25 cellular contexts compared by ENCODE assay signal in the genomic region with DNA sequence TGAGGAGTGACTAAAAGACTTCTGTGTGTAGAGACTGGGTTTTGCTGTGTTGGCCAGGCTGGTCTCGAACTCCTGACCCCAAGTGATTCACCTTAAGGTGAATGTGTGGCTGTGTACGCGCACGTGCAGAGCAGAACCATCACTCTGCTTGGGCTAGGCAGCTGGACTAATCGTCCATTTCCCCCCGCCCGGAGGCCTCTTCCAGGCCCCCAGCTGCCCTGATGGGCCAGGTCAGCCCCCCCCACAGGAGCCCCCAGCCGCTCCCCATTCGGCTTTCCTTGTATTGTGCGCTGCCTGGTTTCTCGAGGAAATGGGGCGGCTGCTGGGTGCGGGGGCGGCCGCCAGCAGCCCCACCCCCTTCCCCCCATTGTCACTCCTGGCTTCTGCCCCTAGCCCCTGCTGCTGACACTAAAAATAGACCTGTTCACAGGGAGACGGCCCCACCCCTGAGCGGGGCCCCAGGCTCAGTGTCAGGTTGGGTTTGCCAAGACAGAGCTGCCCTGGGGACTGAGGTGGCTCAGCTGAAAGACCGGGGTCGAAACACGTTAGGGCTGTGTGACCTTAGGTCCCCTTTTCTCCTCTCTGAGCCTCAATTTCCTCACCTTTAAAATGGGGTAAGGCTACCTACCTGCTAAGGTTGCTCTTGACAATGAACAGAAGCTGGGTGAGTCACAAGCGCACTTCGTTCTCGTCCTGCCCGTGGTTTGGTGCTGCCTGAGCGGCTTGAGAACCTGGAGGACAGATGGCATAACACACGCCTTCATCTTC. TPM values are rescaled to one million over a fixed set of nuclear protein-coding genes. Genes with fewer than 3 reads are reported as not detected.
A peak's percentile ranks its signal among the peaks of the same experiment; 100 is the strongest.
DNase-seq lines count a peak whose midpoint lies in the region; TF ChIP-seq lines count a peak whose summit lies in the region.
"Had no signal": no experiment of that assay in that cellular context is flagged by ENCODE, and none has a peak within 500 bp of the region (broad histone marks: within the 10 kb centered on the region; RNA-seq: fewer than 3 reads in every experiment).

No MANE protein-coding gene starts in this region.

- TF ChIP-seq CTCF in right atrium auricular region (IDR thresholded peaks at IDR 0.05) (no peak), A673 (conservative IDR thresholded peaks at IDR 0.05; ENCODE audit: low read depth, low read length) (no peak)

- no peaks in the 10 kb centered on the region for H3K36me3 ChIP-seq in right atrium auricular region
- no peaks in the 10 kb centered on the region for H3K36me3 ChIP-seq in skeletal muscle tissue (ENCODE audit: control insufficient read depth in 3 of 3, insufficient read depth in 3 of 3, low read length in 3 of 3)
- H3K36me3 ChIP-seq in A673 (ENCODE audit: insufficient read depth, low read length, poor library complexity, severe bottlenecking): no peaks in the 10 kb centered on the region
- H3K36me3 ChIP-seq: BE2C, gastroesophageal sphincter, left lung, stomach, upper lobe of left lung had no signal

- H3K4me1 ChIP-seq in right atrium auricular region (peaks cover 0 to 42% of the 10 kb centered on the region in 2 donors), skeletal muscle tissue (ENCODE audit: control insufficient read depth in 3 of 3, insufficient read depth in 3 of 3, low read length in 3 of 3) (peaks cover 24 to 36% (median 27%) of the 10 kb centered on the region in 3 donors), A673 (ENCODE audit: insufficient read depth, low read length, poor library complexity, severe bottlenecking) (peaks cover 15% of the 10 kb centered on the region)
- H3K4me1 ChIP-seq: BE2C had no signal

- H3K27me3 ChIP-seq in right atrium auricular region (no peaks in the 10 kb centered on the region), skeletal muscle tissue (ENCODE audit: control insufficient read depth in 3 of 3, insufficient read depth in 3 of 3, low read length in 3 of 3) (peaks cover 8 to 29% (median 18%) of the 10 kb centered on the region in 3 donors), A673 (replicated peaks; ENCODE audit: insufficient read depth, low read depth, low read length, poor library complexity) (peaks cover 3% of the 10 kb centered on the region)
- H3K27me3 ChIP-seq: BE2C had no signal

- BruUV-seq in A673 (replicated peaks; lab: Mats Ljungman, UMichigan): no TSS peak

- POLR2A ChIA-PET in A673 (lab: Charles Lee; ENCODE audit: low non-redundant PET): no interaction called here

- peak overlapping the region; percentile 48 to 55 for H3K27ac ChIP-seq in right atrium auricular region
- H3K27ac ChIP-seq in skeletal muscle tissue (ENCODE audit: low read depth, low read length): no peak overlapping the region
- H3K27ac ChIP-seq in A673 (ENCODE audit: low read depth, low read length, poor library complexity, severe bottlenecking): no peak overlapping the region
- H3K27ac ChIP-seq: left lung, stomach had no signal

- H3K9me3 ChIP-seq in right atrium auricular region: no peaks in the 10 kb centered on the region
- no peaks in the 10 kb centered on the region for H3K9me3 ChIP-seq in skeletal muscle tissue (ENCODE audit: control insufficient read depth in 3 of 3, low read length in 3 of 3)
- no peaks in the 10 kb centered on the region for H3K9me3 ChIP-seq in A673 (ENCODE audit: low read depth, low read length, poor library complexity, severe bottlenecking)
- H3K9me3 ChIP-seq: BE2C, gastroesophageal sphincter, left lung, stomach, upper lobe of left lung had no signal

- peak; percentile 99 for DNase-seq in NCI-H2171 treated with DMSO at 0.1 percent for 48 hours (lab: John Stamatoyannopoulos, UW)
- no peak for DNase-seq in NCI-H2171 (lab: John Stamatoyannopoulos, UW)
- DNase-seq in dermis blood vessel endothelial cell: peak; percentile 59
- DNase-seq in right atrium auricular region (ENCODE audit: low spot score): no peak
- DNase-seq in NCI-H1092 (lab: John Stamatoyannopoulos, UW): no peak
- DNase-seq in SKM-1 treated with dmso at 0.1 percent for 144 hours (lab: John Stamatoyannopoulos, UW; ENCODE audit: unreplicated experiment): no peak
- DNase-seq in A673 (ENCODE audit: low spot score): no peak
- DNase-seq: 8988T; activated CD4-positive, alpha-beta T cell treated with anti-CD3 and anti-CD28 coated beads for 4 hours; activated gamma-delta T cell; BE2C; DMS153; dorsolateral prefrontal cortex; erythroblast; GDM1; GOT3; left lung; NCI-H146; NCI-H226; nucleus accumbens; stimulated activated CD4-positive, alpha-beta T cell treated with anti-CD3 and anti-CD28 coated beads, Interleukin-2, amount 100 ng/mL, for 24 hours; stomach had no signal

- H3K4me3 ChIP-seq in right atrium auricular region (no peak overlapping the region), skeletal muscle tissue (ENCODE audit: low read length in 3 of 3) (peak overlapping the region in 2 of 3 donors; percentile 43 to 52), A673 (ENCODE audit: low read depth, low read length, poor library complexity, severe bottlenecking) (no peak overlapping the region)
- H3K4me3 ChIP-seq: dorsolateral prefrontal cortex, gastroesophageal sphincter, left lung, stomach, upper lobe of left lung had no signal

- intact Hi-C loops in A673 (cut with micrococcal nuclease; ENCODE audit: unreplicated experiment): no loop called here

- CTCF ChIA-PET in A673 (lab: Charles Lee): interaction anchor here (0.7 kb wide), 1 partner anchor 77 kb away, joined by 3 read pairs; no protein-coding TSS in a partner anchor

- H3K9ac ChIP-seq in skeletal muscle tissue (ENCODE audit: low read depth in 1 of 3, low read length in 3 of 3): peak overlapping the region in 1 of 3 donors; percentile 54

RNA-seq across cellular contexts. Expression of gene CSNK2A1, which starts 24.7 kb away (rescaled TPM):
- 128 and 213 TPM in 2 replicates for total RNA-seq in dermis blood vessel endothelial cell
- total RNA-seq in right atrium auricular region: 100 to 1,000 TPM in 1 of 2 donors, 10 to 100 TPM in 1; 84.5 to 125 TPM
- 112 TPM for total RNA-seq in skeletal muscle tissue
- 233 and 240 TPM in 2 replicates for total RNA-seq in A673 (2021)

RNA-seq across cellular contexts. Expression of gene TCF15, which starts 41.8 kb away (rescaled TPM):
- total RNA-seq in dermis blood vessel endothelial cell (2.0 and 2.7 TPM in 2 replicates), right atrium auricular region (1 to 10 TPM; 4.9 to 8.0 TPM), skeletal muscle tissue (2.1 TPM), A673 (2021) (0.20 and 0.24 TPM in 2 replicates)

Comparison
In these comparisons a context has a peak if more than half of its experiments do, and no peak if none do; other contexts are left out.
1. DNase-seq: peak in NCI-H2171 treated with DMSO at 0.1 percent for 48 hours (single experiment) and dermis blood vessel endothelial cell (single experiment); none in NCI-H2171 (single experiment), right atrium auricular region (single experiment), NCI-H1092 (single experiment), SKM-1 treated with dmso at 0.1 percent for 144 hours (single experiment) and A673 (single experiment).
2. H3K27ac ChIP-seq: peak in right atrium auricular region (2 of 2); none in skeletal muscle tissue (single experiment) and A673 (single experiment).
3. H3K4me3 ChIP-seq: peak in skeletal muscle tissue (2 of 3); none in right atrium auricular region (0 of 2) and A673 (single experiment).